In genomic region chr1:35930593-35931423, GRCh38 we compare ENCODE assay signal across 1 cellular context.
TF ChIP-seq lines count a peak whose summit lies in the region.

AGO3 (plus strand) TSS chr1:35931105; CDS start chr1:35931427, 322 bp downstream.

TF ChIP-seq in K562, 482 proteins besides CTCF, POLR2A, EP300 and RAD21 (continued from another document and continues in another):
- TF ChIP-seq, protein P1, sequence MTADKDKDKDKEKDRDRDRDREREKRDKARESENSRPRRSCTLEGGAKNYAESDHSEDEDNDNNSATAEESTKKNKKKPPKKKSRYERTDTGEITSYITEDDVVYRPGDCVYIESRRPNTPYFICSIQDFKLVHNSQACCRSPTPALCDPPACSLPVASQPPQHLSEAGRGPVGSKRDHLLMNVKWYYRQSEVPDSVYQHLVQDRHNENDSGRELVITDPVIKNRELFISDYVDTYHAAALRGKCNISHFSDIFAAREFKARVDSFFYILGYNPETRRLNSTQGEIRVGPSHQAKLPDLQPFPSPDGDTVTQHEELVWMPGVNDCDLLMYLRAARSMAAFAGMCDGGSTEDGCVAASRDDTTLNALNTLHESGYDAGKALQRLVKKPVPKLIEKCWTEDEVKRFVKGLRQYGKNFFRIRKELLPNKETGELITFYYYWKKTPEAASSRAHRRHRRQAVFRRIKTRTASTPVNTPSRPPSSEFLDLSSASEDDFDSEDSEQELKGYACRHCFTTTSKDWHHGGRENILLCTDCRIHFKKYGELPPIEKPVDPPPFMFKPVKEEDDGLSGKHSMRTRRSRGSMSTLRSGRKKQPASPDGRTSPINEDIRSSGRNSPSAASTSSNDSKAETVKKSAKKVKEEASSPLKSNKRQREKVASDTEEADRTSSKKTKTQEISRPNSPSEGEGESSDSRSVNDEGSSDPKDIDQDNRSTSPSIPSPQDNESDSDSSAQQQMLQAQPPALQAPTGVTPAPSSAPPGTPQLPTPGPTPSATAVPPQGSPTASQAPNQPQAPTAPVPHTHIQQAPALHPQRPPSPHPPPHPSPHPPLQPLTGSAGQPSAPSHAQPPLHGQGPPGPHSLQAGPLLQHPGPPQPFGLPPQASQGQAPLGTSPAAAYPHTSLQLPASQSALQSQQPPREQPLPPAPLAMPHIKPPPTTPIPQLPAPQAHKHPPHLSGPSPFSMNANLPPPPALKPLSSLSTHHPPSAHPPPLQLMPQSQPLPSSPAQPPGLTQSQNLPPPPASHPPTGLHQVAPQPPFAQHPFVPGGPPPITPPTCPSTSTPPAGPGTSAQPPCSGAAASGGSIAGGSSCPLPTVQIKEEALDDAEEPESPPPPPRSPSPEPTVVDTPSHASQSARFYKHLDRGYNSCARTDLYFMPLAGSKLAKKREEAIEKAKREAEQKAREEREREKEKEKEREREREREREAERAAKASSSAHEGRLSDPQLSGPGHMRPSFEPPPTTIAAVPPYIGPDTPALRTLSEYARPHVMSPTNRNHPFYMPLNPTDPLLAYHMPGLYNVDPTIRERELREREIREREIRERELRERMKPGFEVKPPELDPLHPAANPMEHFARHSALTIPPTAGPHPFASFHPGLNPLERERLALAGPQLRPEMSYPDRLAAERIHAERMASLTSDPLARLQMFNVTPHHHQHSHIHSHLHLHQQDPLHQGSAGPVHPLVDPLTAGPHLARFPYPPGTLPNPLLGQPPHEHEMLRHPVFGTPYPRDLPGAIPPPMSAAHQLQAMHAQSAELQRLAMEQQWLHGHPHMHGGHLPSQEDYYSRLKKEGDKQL (CRISPR knock-in tag; IDR thresholded peaks at IDR 0.05; ENCODE audit: borderline replicate concordance) = peak; percentile 60; the same call in 1 of the 2 replicates
- TF ChIP-seq PHF8 (IDR thresholded peaks at IDR 0.05; ENCODE audit: borderline replicate concordance, low read length) (peak; percentile 98; the same call in 1 of the 2 replicates), NFATC3 (IDR thresholded peaks at IDR 0.05) (no peak), NCOA6 (IDR thresholded peaks at IDR 0.05) (peak; percentile 22; the same call in 1 of the 2 replicates), E2F8 (IDR thresholded peaks at IDR 0.05; ENCODE audit: low read depth, partially characterized antibody) (peak; percentile 71), ZNF431 (CRISPR knock-in tag; IDR thresholded peaks at IDR 0.05) (peak; percentile 75), TCFL5 (CRISPR knock-in tag; conservative IDR thresholded peaks at IDR 0.05) (no peak), KLF6 (CRISPR knock-in tag; IDR thresholded peaks at IDR 0.05; ENCODE audit: borderline replicate concordance) (peak; percentile 46; the same call in 1 of the 2 replicates), HDAC3 (IDR thresholded peaks at IDR 0.05; ENCODE audit: borderline replicate concordance, partially characterized antibody) (no peak), ILK (tag; IDR thresholded peaks at IDR 0.05; ENCODE audit: borderline replicate concordance, low read depth) (no peak), DDX20 (tag; IDR thresholded peaks at IDR 0.05; ENCODE audit: low read depth) (no peak), ZNF699 (CRISPR knock-in tag; IDR thresholded peaks at IDR 0.05; ENCODE audit: insufficient replicate concordance) (no peak), STAT6 (CRISPR knock-in tag; IDR thresholded peaks at IDR 0.05) (no peak; the same call in 1 of the 2 replicates), ATF6 (CRISPR knock-in tag; IDR thresholded peaks at IDR 0.05) (no peak), ARID1B (IDR thresholded peaks at IDR 0.05) (no peak), ARID2 (IDR thresholded peaks at IDR 0.05) (0 out of 2 replicates have a peak, but pooled peaks have one; percentile 34), NFIC (IDR thresholded peaks at IDR 0.05) (no peak), FOSL1 (tag; conservative IDR thresholded peaks at IDR 0.05) (peak; percentile 62; the same call in 1 of the 2 replicates), ERF (CRISPR knock-in tag; IDR thresholded peaks at IDR 0.05) (peak; percentile 98), HNRNPK (IDR thresholded peaks at IDR 0.05; ENCODE audit: low read depth, low read length, poor library complexity, severe bottlenecking) (no peak), ZNF717 (CRISPR knock-in tag; IDR thresholded peaks at IDR 0.05) (peak; percentile 75; the same call in 1 of the 2 replicates), ZNF695 (CRISPR knock-in tag; IDR thresholded peaks at IDR 0.05) (no peak), XRCC5 (IDR thresholded peaks at IDR 0.05; ENCODE audit: low read depth, low read length) (0 out of 2 replicates have a peak, but pooled peaks have one; percentile 43), CREB5 (CRISPR knock-in tag; IDR thresholded peaks at IDR 0.05) (no peak), TRIM28 (IDR thresholded peaks at IDR 0.05) (no peak), ZNF41 (CRISPR knock-in tag; conservative IDR thresholded peaks at IDR 0.05) (no peak), SREBF2 (CRISPR knock-in tag; IDR thresholded peaks at IDR 0.05) (no peak), TOE1 (IDR thresholded peaks at IDR 0.05; ENCODE audit: borderline replicate concordance) (no peak), TOE1 (CRISPR knock-in tag; IDR thresholded peaks at IDR 0.05; ENCODE audit: borderline replicate concordance, low read depth) (no peak), GABPB2 (CRISPR knock-in tag; conservative IDR thresholded peaks at IDR 0.05) (peak; percentile 61; the same call in 1 of the 2 replicates)
- TF ChIP-seq, protein P2, sequence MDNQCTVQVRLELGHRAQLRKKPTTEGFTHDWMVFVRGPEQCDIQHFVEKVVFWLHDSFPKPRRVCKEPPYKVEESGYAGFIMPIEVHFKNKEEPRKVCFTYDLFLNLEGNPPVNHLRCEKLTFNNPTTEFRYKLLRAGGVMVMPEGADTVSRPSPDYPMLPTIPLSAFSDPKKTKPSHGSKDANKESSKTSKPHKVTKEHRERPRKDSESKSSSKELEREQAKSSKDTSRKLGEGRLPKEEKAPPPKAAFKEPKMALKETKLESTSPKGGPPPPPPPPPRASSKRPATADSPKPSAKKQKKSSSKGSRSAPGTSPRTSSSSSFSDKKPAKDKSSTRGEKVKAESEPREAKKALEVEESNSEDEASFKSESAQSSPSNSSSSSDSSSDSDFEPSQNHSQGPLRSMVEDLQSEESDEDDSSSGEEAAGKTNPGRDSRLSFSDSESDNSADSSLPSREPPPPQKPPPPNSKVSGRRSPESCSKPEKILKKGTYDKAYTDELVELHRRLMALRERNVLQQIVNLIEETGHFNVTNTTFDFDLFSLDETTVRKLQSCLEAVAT (IDR thresholded peaks at IDR 0.05) = 0 out of 4 replicates have a peak, but pooled peaks of 1 of the 2 experiments have one; percentile 0
- TF ChIP-seq, protein P3, sequence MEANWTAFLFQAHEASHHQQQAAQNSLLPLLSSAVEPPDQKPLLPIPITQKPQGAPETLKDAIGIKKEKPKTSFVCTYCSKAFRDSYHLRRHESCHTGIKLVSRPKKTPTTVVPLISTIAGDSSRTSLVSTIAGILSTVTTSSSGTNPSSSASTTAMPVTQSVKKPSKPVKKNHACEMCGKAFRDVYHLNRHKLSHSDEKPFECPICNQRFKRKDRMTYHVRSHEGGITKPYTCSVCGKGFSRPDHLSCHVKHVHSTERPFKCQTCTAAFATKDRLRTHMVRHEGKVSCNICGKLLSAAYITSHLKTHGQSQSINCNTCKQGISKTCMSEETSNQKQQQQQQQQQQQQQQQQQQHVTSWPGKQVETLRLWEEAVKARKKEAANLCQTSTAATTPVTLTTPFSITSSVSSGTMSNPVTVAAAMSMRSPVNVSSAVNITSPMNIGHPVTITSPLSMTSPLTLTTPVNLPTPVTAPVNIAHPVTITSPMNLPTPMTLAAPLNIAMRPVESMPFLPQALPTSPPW (CRISPR knock-in tag; IDR thresholded peaks at IDR 0.05) = peak; percentile 77
- TF ChIP-seq, protein P4, sequence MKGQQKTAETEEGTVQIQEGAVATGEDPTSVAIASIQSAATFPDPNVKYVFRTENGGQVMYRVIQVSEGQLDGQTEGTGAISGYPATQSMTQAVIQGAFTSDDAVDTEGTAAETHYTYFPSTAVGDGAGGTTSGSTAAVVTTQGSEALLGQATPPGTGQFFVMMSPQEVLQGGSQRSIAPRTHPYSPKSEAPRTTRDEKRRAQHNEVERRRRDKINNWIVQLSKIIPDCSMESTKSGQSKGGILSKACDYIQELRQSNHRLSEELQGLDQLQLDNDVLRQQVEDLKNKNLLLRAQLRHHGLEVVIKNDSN (CRISPR knock-in tag; IDR thresholded peaks at IDR 0.05) = no peak; the same call in 1 of the 2 replicates
- TF ChIP-seq, protein P5, sequence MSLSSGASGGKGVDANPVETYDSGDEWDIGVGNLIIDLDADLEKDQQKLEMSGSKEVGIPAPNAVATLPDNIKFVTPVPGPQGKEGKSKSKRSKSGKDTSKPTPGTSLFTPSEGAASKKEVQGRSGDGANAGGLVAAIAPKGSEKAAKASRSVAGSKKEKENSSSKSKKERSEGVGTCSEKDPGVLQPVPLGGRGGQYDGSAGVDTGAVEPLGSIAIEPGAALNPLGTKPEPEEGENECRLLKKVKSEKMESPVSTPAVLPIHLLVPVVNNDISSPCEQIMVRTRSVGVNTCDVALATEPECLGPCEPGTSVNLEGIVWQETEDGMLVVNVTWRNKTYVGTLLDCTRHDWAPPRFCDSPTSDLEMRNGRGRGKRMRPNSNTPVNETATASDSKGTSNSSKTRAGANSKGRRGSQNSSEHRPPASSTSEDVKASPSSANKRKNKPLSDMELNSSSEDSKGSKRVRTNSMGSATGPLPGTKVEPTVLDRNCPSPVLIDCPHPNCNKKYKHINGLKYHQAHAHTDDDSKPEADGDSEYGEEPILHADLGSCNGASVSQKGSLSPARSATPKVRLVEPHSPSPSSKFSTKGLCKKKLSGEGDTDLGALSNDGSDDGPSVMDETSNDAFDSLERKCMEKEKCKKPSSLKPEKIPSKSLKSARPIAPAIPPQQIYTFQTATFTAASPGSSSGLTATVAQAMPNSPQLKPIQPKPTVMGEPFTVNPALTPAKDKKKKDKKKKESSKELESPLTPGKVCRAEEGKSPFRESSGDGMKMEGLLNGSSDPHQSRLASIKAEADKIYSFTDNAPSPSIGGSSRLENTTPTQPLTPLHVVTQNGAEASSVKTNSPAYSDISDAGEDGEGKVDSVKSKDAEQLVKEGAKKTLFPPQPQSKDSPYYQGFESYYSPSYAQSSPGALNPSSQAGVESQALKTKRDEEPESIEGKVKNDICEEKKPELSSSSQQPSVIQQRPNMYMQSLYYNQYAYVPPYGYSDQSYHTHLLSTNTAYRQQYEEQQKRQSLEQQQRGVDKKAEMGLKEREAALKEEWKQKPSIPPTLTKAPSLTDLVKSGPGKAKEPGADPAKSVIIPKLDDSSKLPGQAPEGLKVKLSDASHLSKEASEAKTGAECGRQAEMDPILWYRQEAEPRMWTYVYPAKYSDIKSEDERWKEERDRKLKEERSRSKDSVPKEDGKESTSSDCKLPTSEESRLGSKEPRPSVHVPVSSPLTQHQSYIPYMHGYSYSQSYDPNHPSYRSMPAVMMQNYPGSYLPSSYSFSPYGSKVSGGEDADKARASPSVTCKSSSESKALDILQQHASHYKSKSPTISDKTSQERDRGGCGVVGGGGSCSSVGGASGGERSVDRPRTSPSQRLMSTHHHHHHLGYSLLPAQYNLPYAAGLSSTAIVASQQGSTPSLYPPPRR (CRISPR knock-in tag; IDR thresholded peaks at IDR 0.05; ENCODE audit: borderline replicate concordance) = 0 out of 2 replicates have a peak, but pooled peaks have one; percentile 70
